8 cellular contexts compared by ENCODE assay signal in the genomic region with DNA sequence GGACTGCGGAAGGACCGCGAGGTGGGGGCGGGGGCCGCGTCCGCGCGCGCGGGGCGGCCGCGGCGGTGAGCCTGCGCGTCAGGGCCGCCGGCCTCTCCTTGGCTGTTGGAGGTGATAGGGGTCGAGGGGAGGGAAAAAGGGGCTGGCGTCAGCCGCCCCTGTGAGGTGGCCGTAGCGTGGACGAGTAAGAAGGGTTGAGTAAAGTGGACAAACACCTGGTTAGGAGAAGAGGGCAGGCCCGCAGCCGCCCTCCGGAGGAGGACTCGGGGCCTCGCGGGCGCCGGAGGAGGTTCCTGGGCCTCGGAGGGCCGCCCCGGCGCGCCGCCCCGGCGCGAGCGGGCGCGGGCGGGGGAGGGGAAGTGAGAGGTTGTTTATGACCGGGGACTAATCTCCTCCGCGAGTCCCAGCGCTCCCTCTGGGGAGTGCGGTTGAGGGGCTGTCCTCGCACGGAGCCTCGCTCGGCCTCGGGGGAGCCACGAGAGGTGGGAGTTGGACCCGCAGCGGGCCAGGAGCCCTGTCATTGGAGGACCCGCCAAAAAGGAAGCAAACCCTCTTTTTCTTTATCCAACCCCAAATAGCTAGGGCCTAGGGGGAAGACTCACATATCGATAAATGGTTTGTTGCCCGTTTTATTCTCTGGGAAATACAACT. TPM values are rescaled to one million over a fixed set of nuclear protein-coding genes. Genes with fewer than 3 reads are reported as not detected.
DNase-seq lines count a peak whose midpoint lies in the region; ATAC-seq and TF ChIP-seq lines count a peak whose summit lies in the region.

No MANE protein-coding gene starts in this region.

- TF ChIP-seq EP300 in tibial nerve (IDR thresholded peaks at IDR 0.05), result peak in 1 of 2 donors; percentile 74

- peak; percentile 84 to 89 (median 85) for DNase-seq in CD4-positive, alpha-beta memory T cell
- DNase-seq in RKO (ENCODE audit: low spot score) (peak; percentile 74), activated gamma-delta T cell treated with Interleukin-2 at 50 U/mL for 16 hours (peak; percentile 79), glutamatergic neuron (peak; percentile 77), trophoblast cell (no peak), tibial nerve (ENCODE audit: low spot score in 2 of 2) (peak; percentile 71)

- H2AFZ ChIP-seq in trophoblast cell (ENCODE audit: insufficient read depth, low read length, poor library complexity), result peak overlapping the region; percentile 77

- H3K18ac ChIP-seq in trophoblast cell (ENCODE audit: low read length), result peak overlapping the region; percentile 64

- no peaks in the 10 kb centered on the region for H3K9me3 ChIP-seq in CD4-positive, alpha-beta memory T cell (ENCODE audit: control insufficient read depth in 1 of 2, low read length in 2 of 2)
- H3K9me3 ChIP-seq in trophoblast cell (ENCODE audit: insufficient read depth, low read depth, low read length), result peaks cover 3% of the 10 kb centered on the region
- no peaks in the 10 kb centered on the region for H3K9me3 ChIP-seq in tibial nerve

- H3K4ac ChIP-seq in trophoblast cell (ENCODE audit: low read depth, low read length), result peak overlapping the region; percentile 38

- H3K79me2 ChIP-seq in trophoblast cell (ENCODE audit: control insufficient read depth, insufficient read depth, low read length, poor library complexity), result peaks cover 16% of the 10 kb centered on the region

- H4K8ac ChIP-seq in trophoblast cell (ENCODE audit: low read depth, low read length), result peak overlapping the region; percentile 91

- H2BK5ac ChIP-seq in trophoblast cell (ENCODE audit: low read depth, low read length, poor library complexity), result peak overlapping the region; percentile 89

- WGBS in trophoblast cell (ENCODE audit: extremely low coverage, insufficient coverage, insufficient read length), result no CpG with 5 or more reads among the region's 62 CpGs
- WGBS in tibial nerve, 2 donors, result 1% methylated on average over 42 to 61 of the region's 62 CpGs

- H3K9ac ChIP-seq in trophoblast cell (ENCODE audit: low read length), result peak overlapping the region; percentile 84

- H2BK120ac ChIP-seq in trophoblast cell (ENCODE audit: insufficient read depth, low read length, poor library complexity), result peak overlapping the region; percentile 75

- peak overlapping the region; percentile 91 for H3K27ac ChIP-seq in CD4-positive, alpha-beta memory T cell (ENCODE audit: low read depth, low read length)
- H3K27ac ChIP-seq in trophoblast cell (ENCODE audit: low read depth, low read length) (peak overlapping the region; percentile 97), tibial nerve (peak overlapping the region; percentile 87 to 96 (median 94))

- peak overlapping the region; percentile 94 to 99 (median 98) for H3K27ac Mint-ChIP-seq in CD4-positive, alpha-beta memory T cell
- H3K27ac Mint-ChIP-seq in glutamatergic neuron (ENCODE audit: unreplicated experiment), result peak overlapping the region; percentile 91

- no peaks in the 10 kb centered on the region for H3K36me3 ChIP-seq in CD4-positive, alpha-beta memory T cell (ENCODE audit: insufficient read depth, low read length)
- H3K36me3 ChIP-seq in trophoblast cell (ENCODE audit: control insufficient read depth in 1 of 2, insufficient read depth in 2 of 2, low read length in 2 of 2) (no peaks in the 10 kb centered on the region), tibial nerve (peaks cover 0 to 25% (median 0%) of the 10 kb centered on the region in 3 donors)

- TF ChIP-seq CTCF in glutamatergic neuron (IDR thresholded peaks at IDR 0.05; ENCODE audit: partially characterized antibody, unreplicated experiment), result no peak
- peak in 1 of 5 experiments; percentile 42 for TF ChIP-seq CTCF in tibial nerve (IDR thresholded peaks at IDR 0.05)

- no peak overlapping the region for H2BK12ac ChIP-seq in trophoblast cell (ENCODE audit: low read length)

- intact Hi-C loops in CD4-positive, alpha-beta memory T cell (cut with micrococcal nuclease), result loop anchor here (1.0 to 10.0 kb wide), 13 partner anchors 19 to 1956 kb away; partner anchors contain the start of genes ALG11, CKAP2, PHF11 and SPRYD7

- H3K9me3 Mint-ChIP-seq in CD4-positive, alpha-beta memory T cell, result peaks cover 0 to 4% (median 0%) of the 10 kb centered on the region in 8 donors
- H3K9me3 Mint-ChIP-seq in glutamatergic neuron (ENCODE audit: unreplicated experiment), result peaks cover 11% of the 10 kb centered on the region

- H3K79me1 ChIP-seq in trophoblast cell (ENCODE audit: low read length), result peaks cover 23% of the 10 kb centered on the region

- H4K12ac ChIP-seq in trophoblast cell (ENCODE audit: low read depth, low read length), result peak overlapping the region; percentile 80

- H3K4me1 ChIP-seq in CD4-positive, alpha-beta memory T cell (ENCODE audit: insufficient read depth, low read length), result peaks cover 42% of the 10 kb centered on the region
- H3K4me1 ChIP-seq in trophoblast cell (ENCODE audit: control insufficient read depth in 1 of 2, insufficient read depth in 2 of 2, low read length in 2 of 2) (no peaks in the 10 kb centered on the region), tibial nerve (peaks cover 0 to 47% (median 20%) of the 10 kb centered on the region in 4 donors)

- H3K4me2 ChIP-seq in trophoblast cell (ENCODE audit: low read length), result peak overlapping the region; percentile 51

- ATAC-seq in GM19395 (IDR thresholded peaks at IDR 0.05; ENCODE audit: unreplicated experiment) (peak; percentile 43), HG03469 (IDR thresholded peaks at IDR 0.05; ENCODE audit: unreplicated experiment) (peak; percentile 31)

- peak; percentile 60 to 70 for TF ChIP-seq POLR2A in tibial nerve (IDR thresholded peaks at IDR 0.05)

- H3K27me3 Mint-ChIP-seq in CD4-positive, alpha-beta memory T cell, result peaks cover 0 to 1% of the 10 kb centered on the region in 2 donors
- peaks cover 11% of the 10 kb centered on the region for H3K27me3 Mint-ChIP-seq in glutamatergic neuron (ENCODE audit: unreplicated experiment)

- POLR2A ChIA-PET in CD4-positive, alpha-beta memory T cell (lab: Charles Lee; ENCODE audit: partially characterized antibody), result interaction anchor here (0.6 to 7.1 kb wide), 56 partner anchors 9 to 1661 kb away, joined by 3 to 220 read pairs (median 4); partner anchors contain the start of genes ALG11, DHRS12, KPNA3 and NEK3

- CTCF ChIA-PET in CD4-positive, alpha-beta memory T cell (lab: Charles Lee; ENCODE audit: partially characterized antibody), result interaction anchor here (0.5 to 4.3 kb wide), 19 partner anchors 11 to 1200 kb away, joined by 3 to 22 read pairs (median 4); partner anchors contain the start of gene VPS36

- peaks cover 28 to 49% of the 10 kb centered on the region in 2 donors for H3K36me3 Mint-ChIP-seq in CD4-positive, alpha-beta memory T cell
- no peaks in the 10 kb centered on the region for H3K36me3 Mint-ChIP-seq in glutamatergic neuron (ENCODE audit: unreplicated experiment)

- H3K4me3 ChIP-seq in CD4-positive, alpha-beta memory T cell (ENCODE audit: low read length in 2 of 2), result peak overlapping the region; percentile 55 to 60
- peak overlapping the region; percentile 79 for H3K4me3 ChIP-seq in trophoblast cell (ENCODE audit: low read depth, low read length)
- peak overlapping the region; percentile 43 to 77 (median 52) for H3K4me3 ChIP-seq in tibial nerve

- H3K4me3 Mint-ChIP-seq in CD4-positive, alpha-beta memory T cell, result peak overlapping the region; percentile 88 to 96 (median 93)
- H3K4me3 Mint-ChIP-seq in glutamatergic neuron (ENCODE audit: unreplicated experiment), result peak overlapping the region; percentile 93

- no peaks in the 10 kb centered on the region for H3K27me3 ChIP-seq in CD4-positive, alpha-beta memory T cell (ENCODE audit: insufficient read depth, low read length)
- H3K27me3 ChIP-seq in trophoblast cell (ENCODE audit: insufficient read depth, low read length) (no peaks in the 10 kb centered on the region), tibial nerve (no peaks in the 10 kb centered on the region)

- peaks cover 34 to 68% (median 40%) of the 10 kb centered on the region in 4 donors for H3K4me1 Mint-ChIP-seq in CD4-positive, alpha-beta memory T cell
- peaks cover 2% of the 10 kb centered on the region for H3K4me1 Mint-ChIP-seq in glutamatergic neuron (ENCODE audit: low read depth, unreplicated experiment)

- H2AK5ac ChIP-seq in trophoblast cell (ENCODE audit: low read length), result peak overlapping the region; percentile 62

- no peak overlapping the region for H3K23ac ChIP-seq in trophoblast cell (ENCODE audit: low read length)

- H4K91ac ChIP-seq in trophoblast cell (ENCODE audit: low read depth, low read length), result peak overlapping the region; percentile 90

- peak overlapping the region; percentile 81 for H3K14ac ChIP-seq in trophoblast cell (ENCODE audit: low read length)

RNA-seq across cellular contexts. Expression of gene INTS6, which starts 0.6 kb away (rescaled TPM):
- 10 to 100 TPM; 55.7 to 65.6 TPM for total RNA-seq in CD4-positive, alpha-beta memory T cell
- 10 to 100 TPM; 15.4 to 28.0 TPM for polyA plus RNA-seq in CD4-positive, alpha-beta memory T cell
- total RNA-seq in glutamatergic neuron (ENCODE audit: unreplicated experiment) (35.6 TPM), tibial nerve (10 to 100 TPM; 30.8 to 60.1 (median 45.5) TPM)
- polyA plus RNA-seq in trophoblast cell (2013), result 31.0 and 31.6 TPM in 2 replicates

Comparison
In these comparisons a context has a peak if more than half of its experiments do, and no peak if none do; other contexts are left out.
1. DNase-seq: peak in CD4-positive, alpha-beta memory T cell (5 of 5), RKO (single experiment), activated gamma-delta T cell treated with Interleukin-2 at 50 U/mL for 16 hours (single experiment), glutamatergic neuron (single experiment) and tibial nerve (2 of 2); none in trophoblast cell (0 of 2).
2. Peak in every context shown above with its lines, with median percentiles within 50 percentile points of each other: H3K27ac ChIP-seq and H3K4me3 ChIP-seq.